ENCODE assay signal across 9 cellular contexts in genomic region chr10:110859947-110860376, GRCh38. TPM values are rescaled to one million over a fixed set of nuclear protein-coding genes. Genes with fewer than 3 reads are reported as not detected.
DNase-seq lines count a peak whose midpoint lies in the region; ATAC-seq, FAIRE-seq and TF ChIP-seq lines count a peak whose summit lies in the region.
"Had no signal": no experiment of that assay in that cellular context is flagged by ENCODE, and none has a peak within 500 bp of the region (broad histone marks: within the 10 kb centered on the region; RNA-seq: fewer than 3 reads in every experiment).

No MANE protein-coding gene starts in this region.

- WGBS in esophagus muscularis mucosa = 50% methylated on average over 1 of the region's 1 CpG

- TF ChIP-seq POLR2A in esophagus muscularis mucosa (IDR thresholded peaks at IDR 0.05; ENCODE audit: low read depth) (no peak), H54 (IDR thresholded peaks at IDR 0.05; ENCODE audit: low read depth, low read length) (no peak)

- DNase-seq in GDM1 (lab: John Stamatoyannopoulos, UW) (peak; percentile 14), OCI-LY7 (ENCODE audit: low spot score) (peak; percentile 43), esophagus muscularis mucosa (ENCODE audit: extremely low spot score) (no peak), sciatic nerve (ENCODE audit: low spot score) (no peak), NCI-H1436 treated with DMSO at 0.1 percent for 48 hours (lab: John Stamatoyannopoulos, UW) (no peak), H54 (ENCODE audit: insufficient read length, low spot score) (no peak)
- no peak for DNase-seq in effector CD4-positive, alpha-beta T cell

- intact Hi-C loops in OCI-LY7 (cut with micrococcal nuclease; ENCODE audit: unreplicated experiment) = loop anchor here (5.0 kb wide), 1 partner anchor 503 kb away; no protein-coding TSS in a partner anchor
- intact Hi-C loops in esophagus muscularis mucosa (cut with DNase I) = no loop called here
- intact Hi-C loops in sciatic nerve (cut with DNase I) = no loop called here

- TF ChIP-seq EP300 in esophagus muscularis mucosa (IDR thresholded peaks at IDR 0.05) = no peak

- no TSS peak for BruUV-seq in OCI-LY7 (replicated peaks; lab: Mats Ljungman, UMichigan)

- no peaks in the 10 kb centered on the region for H3K9me3 ChIP-seq in OCI-LY7 (ENCODE audit: low read length)
- H3K9me3 ChIP-seq in esophagus muscularis mucosa = no peaks in the 10 kb centered on the region

- POLR2A ChIA-PET in OCI-LY7 (lab: Charles Lee) = interaction anchor here (1.6 to 5.5 kb wide), 9 partner anchors 7 to 57 kb away, joined by 4 to 121 read pairs (median 18); partner anchors contain the start of gene PDCD4

- no peaks in the 10 kb centered on the region for H3K79me2 ChIP-seq in OCI-LY7 (ENCODE audit: insufficient read depth, low read depth, low read length)

- H4K20me1 ChIP-seq in OCI-LY7 (ENCODE audit: insufficient read depth, low read length) = no peaks in the 10 kb centered on the region

- CTCF ChIA-PET in OCI-LY7 (lab: Charles Lee; ENCODE audit: unreplicated experiment) = interaction anchor here (1.1 to 5.3 kb wide), 3 partner anchors 17 to 53 kb away, joined by 3 to 39 read pairs (median 4); no protein-coding TSS in a partner anchor

- H3K36me3 ChIP-seq in OCI-LY7 (ENCODE audit: insufficient read depth, low read length) (no peaks in the 10 kb centered on the region), esophagus muscularis mucosa (no peaks in the 10 kb centered on the region)

- peak overlapping the region; percentile 72 for H3K4me2 ChIP-seq in OCI-LY7 (ENCODE audit: low read length)

- H3K27me3 ChIP-seq in esophagus muscularis mucosa = no peaks in the 10 kb centered on the region

- peaks cover 80% of the 10 kb centered on the region for H3K4me1 ChIP-seq in OCI-LY7 (ENCODE audit: insufficient read depth, low read length, poor library complexity, severe bottlenecking)
- peaks cover 25 to 31% (median 29%) of the 10 kb centered on the region in 4 donors for H3K4me1 ChIP-seq in esophagus muscularis mucosa

- H3K27ac ChIP-seq in OCI-LY7 (ENCODE audit: low read depth, low read length, poor library complexity, severe bottlenecking) (peak overlapping the region; percentile 91), esophagus muscularis mucosa (replicated peaks in 1 of 4) (peak overlapping the region; percentile 25 to 72 (median 54))

- FAIRE-seq in H54 (lab: Jason Lieb, UNC) = no peak

- ATAC-seq in sciatic nerve (peak; percentile 88), HG02759 (IDR thresholded peaks at IDR 0.05; ENCODE audit: unreplicated experiment) (no peak)
- ATAC-seq: HCT116 had no signal

- TF ChIP-seq CTCF in OCI-LY7 (conservative IDR thresholded peaks at IDR 0.05; ENCODE audit: low read length) = no peak
- no peak for TF ChIP-seq CTCF in esophagus muscularis mucosa (IDR thresholded peaks at IDR 0.05)

- H2AFZ ChIP-seq in OCI-LY7 (ENCODE audit: low read length) = peak overlapping the region; percentile 21; the same call in 1 of the 2 replicates

- H3K9me2 ChIP-seq in OCI-LY7 (ENCODE audit: insufficient read depth, low read length) = no peaks in the 10 kb centered on the region

- H3K4me3 ChIP-seq in OCI-LY7 (ENCODE audit: low read depth, low read length, poor library complexity, severe bottlenecking) (peak overlapping the region; percentile 24), esophagus muscularis mucosa (no peak overlapping the region)

RNA-seq across cellular contexts. Expression of gene PDCD4, which starts 11.8 kb away (rescaled TPM):
- total RNA-seq in OCI-LY7 (2014; rRNA removed; shearing (Covaris generic)) = 59.0 and 70.6 TPM in 2 replicates
- total RNA-seq in OCI-LY7 (2022) (116 and 131 TPM in 2 replicates), esophagus muscularis mucosa (10 to 100 TPM; 65.6 to 97.7 (median 78.3) TPM), sciatic nerve (124 TPM)

RNA-seq across cellular contexts. Expression of gene BBIP1, which starts 59.0 kb away (rescaled TPM):
- total RNA-seq in OCI-LY7 (2014; rRNA removed; shearing (Covaris generic)) = 8.9 and 34.4 TPM in 2 replicates
- total RNA-seq in OCI-LY7 (2022) (32.4 and 34.8 TPM in 2 replicates), esophagus muscularis mucosa (10 to 100 TPM; 17.6 to 29.5 (median 27.0) TPM), sciatic nerve (42.0 TPM)

RNA-seq across cellular contexts. Expression of gene SHOC2, which starts 59.4 kb away (rescaled TPM):
- 46.7 and 54.1 TPM in 2 replicates for total RNA-seq in OCI-LY7 (2014; rRNA removed; shearing (Covaris generic))
- 92.2 and 109 TPM in 2 replicates for total RNA-seq in OCI-LY7 (2022)
- total RNA-seq in esophagus muscularis mucosa = 10 to 100 TPM; 45.7 to 72.7 (median 55.3) TPM
- total RNA-seq in sciatic nerve = 71.4 TPM

Comparison
In these comparisons a context has a peak if more than half of its experiments do, and no peak if none do; other contexts are left out.
1. DNase-seq: peak in GDM1 (single experiment) and OCI-LY7 (single experiment); none in esophagus muscularis mucosa (single experiment), sciatic nerve (single experiment), NCI-H1436 treated with DMSO at 0.1 percent for 48 hours (single experiment), effector CD4-positive, alpha-beta T cell (single experiment) and H54 (single experiment).